In the genomic region with DNA sequence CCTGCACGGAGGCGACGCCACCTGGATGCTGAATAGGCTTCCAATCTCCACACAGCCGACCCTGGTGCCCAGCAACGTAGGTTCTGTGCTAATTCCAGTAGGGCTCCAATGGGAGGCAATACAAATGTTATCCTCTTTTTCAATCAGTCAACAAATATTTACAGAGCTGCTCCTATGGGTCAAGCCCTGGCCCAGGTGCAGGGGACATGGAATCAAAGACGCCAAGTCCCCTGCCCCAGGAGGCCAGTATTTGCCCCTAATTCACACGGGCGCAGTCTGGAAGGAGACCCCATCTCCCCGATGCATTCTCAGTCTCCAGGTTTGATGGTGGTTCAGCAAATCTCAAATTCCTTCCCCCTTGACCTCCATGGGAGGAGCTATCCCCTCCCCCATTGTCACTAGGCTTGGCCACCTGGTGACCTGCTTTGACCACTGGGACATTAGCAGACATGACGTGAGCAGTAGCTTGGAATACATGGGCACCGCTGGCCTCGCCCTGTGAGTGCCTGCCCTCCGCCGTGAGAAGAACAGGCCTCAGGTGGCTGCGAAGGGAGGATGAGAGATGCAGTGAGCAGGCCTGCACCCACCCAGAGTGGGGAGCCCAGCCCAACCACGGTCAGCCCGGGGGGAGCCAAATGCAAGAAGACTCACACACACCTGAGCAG, we compare ENCODE assay signal across 12 cellular contexts. TPM values are rescaled to one million over a fixed set of nuclear protein-coding genes. Genes with fewer than 3 reads are reported as not detected.
"Had no signal": no experiment of that assay in that cellular context is flagged by ENCODE, and none has a peak within 500 bp of the region (broad histone marks: within the 10 kb centered on the region; RNA-seq: fewer than 3 reads in every experiment).

No MANE protein-coding gene starts in this region.

RNA-seq across cellular contexts. Expression of gene CA5A, which starts 3.7 kb away (rescaled TPM):
- total RNA-seq: activated CD4-positive, alpha-beta T cell treated with anti-CD3 and anti-CD28 coated beads for 36 hours; activated CD4-positive, alpha-beta T cell treated with anti-CD3 and anti-CD28 coated beads, Interleukin-2, amount 10 ng/mL, durations not matched to agents 7 days and 5 days; activated CD8-positive, alpha-beta T cell treated with anti-CD3 and anti-CD28 coated beads, Interleukin-2, amount 10 ng/mL, durations not matched to agents 7 days and 5 days; activated naive CD8-positive, alpha-beta T cell treated with anti-CD3 and anti-CD28 coated beads, Interleukin-2, amount 10 ng/mL, durations not matched to agents 7 days and 5 days; activated T-helper 2 cell treated with anti-CD3 and anti-CD28 coated beads, Interferon-gamma antibody, Interleukin-2, Interleukin-4, amounts not matched to agents 10 μg/mL and 5 μg/mL and 100 μg/mL, durations not matched to agents 14 hours and 24 hours and 36 hours; ascending aorta; cardiac muscle cell; LHCN-M2; SK-MEL-5; T-helper 17 cell; WTC11 had no signal
- polyA plus RNA-seq: adipose tissue, cardiac muscle cell had no signal
